In genomic region chr3:164818318-164818717, GRCh38 we compare ENCODE assay signal across 23 cellular contexts.
"Had no signal": no experiment of that assay in that cellular context is flagged by ENCODE, and none has a peak within 500 bp of the region (broad histone marks: within the 10 kb centered on the region; RNA-seq: fewer than 3 reads in every experiment).

No MANE protein-coding gene starts in this region.

- H3K4me1 Mint-ChIP-seq: immature natural killer cell, memory B cell, mesothelial cell of epicardium had no signal

- ATAC-seq: foreskin keratinocyte, gastroesophageal sphincter, heart left ventricle, left cardiac atrium, left lung, left ventricle myocardium superior, mucosa of descending colon had no signal

- DNase-seq: dermis blood vessel endothelial cell; dorsolateral prefrontal cortex; effector CD4-positive, alpha-beta T cell; effector memory CD4-positive, alpha-beta T cell; foreskin keratinocyte; heart left ventricle; hypothalamus; immature natural killer cell; islet precursor cell; left cardiac atrium; left ventricle myocardium superior; mammary epithelial cell had no signal

- H3K4me3 Mint-ChIP-seq: immature natural killer cell, memory B cell, mesothelial cell of epicardium had no signal

- H3K4me1 ChIP-seq: esophagus muscularis mucosa, foreskin keratinocyte, gastroesophageal sphincter, heart left ventricle, left lung had no signal

- H3K36me3 ChIP-seq: esophagus muscularis mucosa, gastroesophageal sphincter, heart left ventricle, left lung had no signal

- H3K27ac Mint-ChIP-seq: immature natural killer cell, memory B cell, mesothelial cell of epicardium had no signal

- H3K9me3 Mint-ChIP-seq: memory B cell had no signal

- H3K36me3 Mint-ChIP-seq: memory B cell, mesothelial cell of epicardium had no signal

- H3K27me3 Mint-ChIP-seq: memory B cell had no signal

- H2AFZ ChIP-seq: hepatocyte had no signal

- FAIRE-seq: endothelial cell of umbilical vein, frontal cortex had no signal

- H3K4me2 ChIP-seq: hepatocyte had no signal

- H3K27me3 ChIP-seq: dorsolateral prefrontal cortex, esophagus muscularis mucosa, foreskin keratinocyte, gastroesophageal sphincter, heart left ventricle, hepatocyte, left lung had no signal

- H3K27ac ChIP-seq: coronary artery, dorsolateral prefrontal cortex, esophagus muscularis mucosa, foreskin keratinocyte, gastroesophageal sphincter, heart left ventricle, hepatocyte, left lung had no signal

- H3K4me3 ChIP-seq: coronary artery, dorsolateral prefrontal cortex, esophagus muscularis mucosa, gastroesophageal sphincter, heart left ventricle, hepatocyte, left lung, lung, mucosa of descending colon had no signal
